8 cellular contexts compared by ENCODE assay signal in the genomic region with DNA sequence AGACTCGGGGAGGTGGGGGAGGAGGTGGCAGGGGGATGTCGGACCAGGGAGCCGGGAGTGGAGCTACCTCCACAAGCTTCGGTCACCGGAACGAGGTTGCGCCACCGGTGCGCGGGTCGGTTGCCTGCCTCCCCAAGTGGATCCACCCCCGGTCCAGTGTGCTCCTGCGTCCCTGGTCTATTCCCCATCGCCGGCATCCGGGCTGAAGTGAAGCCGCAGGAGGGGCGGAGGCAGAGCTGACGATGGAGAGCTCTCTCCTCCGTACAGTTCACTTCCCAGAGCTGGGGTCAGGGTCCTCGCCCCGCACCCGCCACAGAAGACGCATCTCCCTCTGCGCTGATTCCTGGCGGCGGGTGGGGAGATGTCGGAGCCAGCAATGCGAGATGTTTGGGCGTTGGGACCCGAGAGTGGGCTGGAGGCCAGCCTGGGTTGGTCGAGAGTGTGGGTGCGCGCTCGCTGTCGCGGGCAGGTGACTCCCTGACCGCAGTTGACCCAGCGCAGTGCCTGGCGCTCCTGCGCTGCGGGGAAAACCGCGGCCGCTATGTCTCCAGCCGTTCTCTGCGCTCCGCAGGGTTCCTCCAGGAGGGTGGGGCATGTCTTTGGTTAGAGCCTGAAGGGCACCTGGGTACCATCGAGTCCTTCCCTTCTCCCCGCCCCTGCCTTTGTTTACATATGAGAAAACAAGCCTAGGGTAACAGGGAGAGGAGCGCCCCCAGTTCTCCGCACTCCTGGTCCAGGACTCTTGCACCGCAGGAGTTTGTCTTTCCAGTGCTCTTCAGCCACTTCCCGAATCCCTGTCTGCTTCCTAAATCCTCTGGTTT. TPM values are rescaled to one million over a fixed set of nuclear protein-coding genes. Genes with fewer than 3 reads are reported as not detected.
DNase-seq lines count a peak whose midpoint lies in the region; ATAC-seq, FAIRE-seq and TF ChIP-seq lines count a peak whose summit lies in the region.

No MANE protein-coding gene starts in this region.

- no peaks in the 10 kb centered on the region for H3K36me3 ChIP-seq in H1 (ENCODE audit: control insufficient read depth in 2 of 4, insufficient read depth in 4 of 4, low read length in 3 of 4)

- 0 out of 2 replicates have a peak overlapping the region, but pooled peaks have one; percentile 3 for H2BK12ac ChIP-seq in H1 (ENCODE audit: low read depth, low read length)

- H3K23ac ChIP-seq in H1 (ENCODE audit: insufficient read length): no peak overlapping the region

- no peak overlapping the region for H4K5ac ChIP-seq in H1 (ENCODE audit: insufficient read length, low read depth, low read length)

- H3K4me3 Mint-ChIP-seq in naive thymus-derived CD8-positive, alpha-beta T cell: peak overlapping the region; percentile 70 to 96 (median 88)

- no peak for FAIRE-seq in H1 (lab: Jason Lieb, UNC)

- no peak overlapping the region for H2BK120ac ChIP-seq in H1 (replicated peaks; ENCODE audit: low read depth, low read length)

- H3K4me2 ChIP-seq in H1 (ENCODE audit: insufficient read depth in 1 of 2, low read depth in 2 of 2, low read length in 2 of 2): peak overlapping the region; percentile 75 to 97

- H3K27me3 Mint-ChIP-seq in naive thymus-derived CD8-positive, alpha-beta T cell: peaks cover 31 to 82% (median 54%) of the 10 kb centered on the region in 5 donors

- peaks cover 0 to 6% (median 0%) of the 10 kb centered on the region in 9 donors for H3K9me3 Mint-ChIP-seq in naive thymus-derived CD8-positive, alpha-beta T cell

- no peak overlapping the region for H3K9ac ChIP-seq in H1 (replicated peaks in 1 of 4; ENCODE audit: extremely low read depth in 1 of 4, low read depth in 3 of 4, low read length in 3 of 4)

- H3K4me1 Mint-ChIP-seq in naive thymus-derived CD8-positive, alpha-beta T cell: peaks cover 11 to 24% (median 17%) of the 10 kb centered on the region in 4 donors

- H3K23me2 ChIP-seq in H1 (ENCODE audit: low read depth, low read length): peaks cover 22% of the 10 kb centered on the region; the same call in 1 of the 2 replicates

- DNase-seq in ELR (ENCODE audit: low read depth) (peak; percentile 11), RPMI7951 (ENCODE audit: low read depth) (peak; percentile 44), H1 (ENCODE audit: low read depth in 1 of 2, low spot score in 2 of 2) (peak in 1 of 2 experiments; percentile 72), SIG-M5 (lab: John Stamatoyannopoulos, UW) (no peak), NCI-H1436 (lab: John Stamatoyannopoulos, UW) (no peak), RKO (ENCODE audit: low spot score) (no peak)
- DNase-seq in naive thymus-derived CD8-positive, alpha-beta T cell: no peak

- no peaks in the 10 kb centered on the region for H3K79me1 ChIP-seq in H1 (ENCODE audit: low read depth, low read length)

- TF ChIP-seq EP300 in H1 (IDR thresholded peaks at IDR 0.05; ENCODE audit: borderline replicate concordance in 1 of 2, low read depth in 2 of 2, low read length in 2 of 2): no peak

- H3K27ac Mint-ChIP-seq in naive thymus-derived CD8-positive, alpha-beta T cell: no peak overlapping the region

- CTCF ChIA-PET in H1 (lab: Charles Lee; ENCODE audit: partially characterized antibody): interaction anchor here (0.7 to 11.4 kb wide), 18 partner anchors 12 to 97 kb away, joined by 3 to 140 read pairs (median 42); a partner anchor contains a TSS

- H4K8ac ChIP-seq in H1 (ENCODE audit: extremely low read depth, insufficient read depth, low read length): no peak overlapping the region; the same call in 1 of the 2 replicates

- no peaks in the 10 kb centered on the region for H3K79me2 ChIP-seq in H1 (ENCODE audit: control insufficient read depth in 1 of 2, insufficient read depth in 2 of 2, low read length in 2 of 2)

- peaks cover 0 to 3% of the 10 kb centered on the region in 2 experiments for H4K20me1 ChIP-seq in H1 (replicated peaks in 1 of 2; ENCODE audit: control insufficient read depth in 1 of 2, insufficient read depth in 2 of 2, low read length in 2 of 2)

- H4K91ac ChIP-seq in H1 (replicated peaks; ENCODE audit: insufficient read length, low read length): no peak overlapping the region

- H3K18ac ChIP-seq in H1 (ENCODE audit: extremely low read depth, low read length): peak overlapping the region; percentile 48; the same call in 1 of the 2 replicates

- H3K27ac ChIP-seq in H1 (ENCODE audit: low read depth, low read length): no peak overlapping the region

- H3K9me3 ChIP-seq in H1 (ENCODE audit: insufficient read depth in 2 of 2, low read depth in 1 of 2, low read length in 1 of 2): no peaks in the 10 kb centered on the region

- no peak overlapping the region for H2AK5ac ChIP-seq in H1 (ENCODE audit: low read depth, low read length)

- H2BK20ac ChIP-seq in H1 (ENCODE audit: low read length): no peak overlapping the region

- no peak for ATAC-seq in naive thymus-derived CD8-positive, alpha-beta T cell
- ATAC-seq in HG03045 (IDR thresholded peaks at IDR 0.05; ENCODE audit: unreplicated experiment): no peak

- WGBS in H1 (ENCODE audit: extremely low coverage in 1 of 2, insufficient coverage in 1 of 2, insufficient read length in 1 of 2, insufficient replicate concordance in 2 of 2, low coverage in 1 of 2, low lambda C conversion rate in 2 of 2, missing lambda C conversion rate in 1 of 2), 2 experiments: 3% methylated on average over 47 of the region's 54 CpGs; no CpG with 5 or more reads in 1 of the 2 experiments

- H3K27me3 ChIP-seq in H1 (replicated peaks in 1 of 4; ENCODE audit: control insufficient read depth in 3 of 4, extremely low read depth in 1 of 4, insufficient read depth in 3 of 4, low read length in 3 of 4): peaks cover 25 to 56% (median 45%) of the 10 kb centered on the region in 4 experiments

- H3K56ac ChIP-seq in H1 (replicated peaks; ENCODE audit: insufficient read length, low read depth, low read length): no peak overlapping the region

- H3K4me1 ChIP-seq in H1 (replicated peaks in 1 of 4; ENCODE audit: control insufficient read depth in 3 of 4, insufficient read depth in 4 of 4, low read length in 3 of 4): peaks cover 0 to 17% (median 11%) of the 10 kb centered on the region in 4 experiments; a peak in 6 of 7 replicates

- H3K4me3 ChIP-seq in H1 (ENCODE audit: extremely low read depth in 1 of 4, insufficient read depth in 2 of 4, low read depth in 3 of 4, low read length in 4 of 4): peak overlapping the region; percentile 38 to 75 (median 52)

- no peak overlapping the region for H2BK15ac ChIP-seq in H1 (ENCODE audit: low read length)

- H3K36me3 Mint-ChIP-seq in naive thymus-derived CD8-positive, alpha-beta T cell: peaks cover 0 to 3% (median 0%) of the 10 kb centered on the region in 3 donors

- no peak overlapping the region for H2BK5ac ChIP-seq in H1 (ENCODE audit: low read depth, low read length)

- H3K14ac ChIP-seq in H1 (ENCODE audit: insufficient read length): no peak overlapping the region

- TF ChIP-seq CTCF in H1 (IDR thresholded peaks at IDR 0.05; ENCODE audit: control extremely low read depth in 1 of 3, insufficient read depth in 1 of 3, low read depth in 1 of 3, low read length in 3 of 3): no peak

- no peak for TF ChIP-seq POLR2A in H1 (IDR thresholded peaks at IDR 0.05; ENCODE audit: control extremely low read depth in 1 of 2, low read depth in 2 of 2, low read length in 2 of 2)

- TF ChIP-seq RAD21 in H1 (IDR thresholded peaks at IDR 0.05 in 1 of 2, conservative IDR thresholded peaks at IDR 0.05 in 1 of 2; ENCODE audit: low read depth in 2 of 2, low read length in 2 of 2): no peak

- no peak overlapping the region for H3K4ac ChIP-seq in H1 (replicated peaks; ENCODE audit: insufficient read length, low read depth, low read length)

- POLR2A ChIA-PET in H1 (lab: Charles Lee; ENCODE audit: partially characterized antibody): interaction anchor here (0.9 to 2.7 kb wide), 5 partner anchors 11 to 54 kb away, joined by 3 to 13 read pairs (median 3); no protein-coding TSS in a partner anchor
- POLR2A ChIA-PET in naive thymus-derived CD8-positive, alpha-beta T cell (lab: Charles Lee): no interaction called here

- no peak overlapping the region for H2AFZ ChIP-seq in H1 (ENCODE audit: low read length)

TF ChIP-seq in H1, 55 proteins besides CTCF, POLR2A, EP300 and RAD21:
- no peak for TF ChIP-seq CHD2 (IDR thresholded peaks at IDR 0.05; ENCODE audit: low read length)
- no peak for TF ChIP-seq RXRA (IDR thresholded peaks at IDR 0.05; ENCODE audit: insufficient read depth, low read depth, low read length)
- TF ChIP-seq SIX5 (IDR thresholded peaks at IDR 0.05; ENCODE audit: low read depth, low read length): no peak
- TF ChIP-seq SIN3A (conservative IDR thresholded peaks at IDR 0.05 in 1 of 2, IDR thresholded peaks at IDR 0.05 in 1 of 2; ENCODE audit: low read depth in 1 of 2, low read length in 2 of 2): no peak
- TF ChIP-seq KDM4A (IDR thresholded peaks at IDR 0.05; ENCODE audit: low read depth, low read length, severe bottlenecking): peak; percentile 22
- 0 out of 2 replicates have a peak, but pooled peaks have one; percentile 22 for TF ChIP-seq RBBP5 (IDR thresholded peaks at IDR 0.05; ENCODE audit: borderline replicate concordance, low read depth, low read length)
- TF ChIP-seq EZH2 (IDR thresholded peaks at IDR 0.05; ENCODE audit: low read depth, low read length, severe bottlenecking): peak; percentile 75
- peak; percentile 43 for TF ChIP-seq ASH2L (IDR thresholded peaks at IDR 0.05; ENCODE audit: low read length)
- TF ChIP-seq SUZ12 (IDR thresholded peaks at IDR 0.05; ENCODE audit: low read length): peak; percentile 89
- peak; percentile 20 for TF ChIP-seq RNF2 (IDR thresholded peaks at IDR 0.05; ENCODE audit: borderline replicate concordance, low read depth, low read length, missing control alignments, poor library complexity, severe bottlenecking)
- TF ChIP-seq SP4 (IDR thresholded peaks at IDR 0.05; ENCODE audit: low read length): 0 out of 2 replicates have a peak, but pooled peaks have one; percentile 30
- no peak for TF ChIP-seq TAF7 (optimal IDR thresholded peaks at IDR 0.05; ENCODE audit: borderline replicate concordance, low read depth, low read length)
- no peak for TF ChIP-seq TEAD4 (IDR thresholded peaks at IDR 0.05; ENCODE audit: low read depth, low read length)

RNA-seq across cellular contexts. Expression of a gene that starts 1.7 kb away (rescaled TPM):
- total RNA-seq in RPMI7951 (2014; rRNA removed; shearing (Covaris generic)): 0.49 and 0.60 TPM in 2 replicates
- total RNA-seq in H1 (2021; fragmentation: NEBNext Ultra II Directional; extraction: Animal tissue kit (Norgen Biotek cat#: 25700)): 0.67 and 0.97 TPM in 2 replicates
- polyA plus RNA-seq in H1 (2011; rRNA removed): 0.91 and 2.0 TPM in 2 replicates
- polyA plus RNA-seq in H1 (2011; cell fraction: cytosol; rRNA removed): 1.5 TPM
- 1.4 TPM for polyA plus RNA-seq in H1 (2011; cell fraction: nucleus; rRNA removed)
- 0.51 to 0.98 TPM (median 0.72 TPM) in 4 replicates for polyA plus RNA-seq in H1 (2012, experiment 1 of 2)
- 0.28 TPM for polyA plus RNA-seq in H1 (2012, experiment 2 of 2)
- 0.36 TPM for polyA plus RNA-seq in H1 (2013, experiment 1 of 2)
- polyA plus RNA-seq in H1 (2013, experiment 2 of 2): 0.42 TPM
- not detected in 2 replicates for polyA minus RNA-seq in H1 (2011; rRNA and poly(A)+ RNA removed)
- 1.2 TPM for polyA minus RNA-seq in H1 (2011; cell fraction: cytosol; rRNA and poly(A)+ RNA removed)
- 1.4 TPM for polyA minus RNA-seq in H1 (2011; cell fraction: nucleus; rRNA and poly(A)+ RNA removed)
- not detected for total RNA-seq in naive thymus-derived CD8-positive, alpha-beta T cell
- polyA plus RNA-seq in naive thymus-derived CD8-positive, alpha-beta T cell: not detected

Comparison
In these comparisons a context has a peak if more than half of its experiments do, and no peak if none do; other contexts are left out.
1. DNase-seq: peak in ELR (single experiment) and RPMI7951 (single experiment); none in naive thymus-derived CD8-positive, alpha-beta T cell (0 of 10), SIG-M5 (single experiment), NCI-H1436 (single experiment) and RKO (single experiment).